In the genomic region with DNA sequence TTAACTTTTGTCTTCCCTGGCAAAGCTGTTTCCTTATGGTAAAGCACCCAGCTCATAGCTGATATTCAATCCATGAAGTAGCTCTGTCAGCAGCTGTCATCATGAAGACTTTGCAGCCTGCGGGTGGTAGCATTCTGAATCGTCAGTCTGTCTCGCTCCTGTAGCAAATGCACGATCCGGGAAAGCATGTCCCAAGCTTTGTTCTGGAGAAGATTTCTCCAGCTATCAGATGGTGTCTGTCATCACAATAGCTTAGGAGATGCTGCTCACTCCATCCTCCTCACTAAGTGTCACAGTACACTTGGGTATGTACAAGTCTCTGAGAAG, we compare ENCODE assay signal across 12 cellular contexts.
A peak's percentile ranks its signal among the peaks of the same experiment; 100 is the strongest.
DNase-seq lines count a peak whose midpoint lies in the region; ATAC-seq and TF ChIP-seq lines count a peak whose summit lies in the region.
"Had no signal": no experiment of that assay in that cellular context is flagged by ENCODE, and none has a peak within 500 bp of the region (broad histone marks: within the 10 kb centered on the region; RNA-seq: fewer than 3 reads in every experiment).

No MANE protein-coding gene starts in this region.

- no peaks in the 10 kb centered on the region for H3F3A ChIP-seq in PC-3 (ENCODE audit: low read length, unreplicated experiment)

- peaks cover 65% of the 10 kb centered on the region for H3K4me1 ChIP-seq in PC-3 (ENCODE audit: insufficient read depth, low read length)

- no peaks in the 10 kb centered on the region for H3K27me3 ChIP-seq in PC-3 (ENCODE audit: low read length)

- H3K27me3 Mint-ChIP-seq in CD14-positive monocyte (ENCODE audit: low read depth in 3 of 3) (peaks cover 2 to 5% (median 2%) of the 10 kb centered on the region in 3 donors), nephron progenitor cell (ENCODE audit: low read depth, poor library complexity) (peaks cover 4% of the 10 kb centered on the region), T-helper 17 cell (peaks cover 12% of the 10 kb centered on the region)
- H3K27me3 Mint-ChIP-seq: stimulated activated memory B cell treated with anti-CD40 and anti-IgM and Interleukin-4, amounts not matched to agents 10 μg/mL and 1 μg/mL and 100 μg/mL, for 72 hours had no signal

- peak overlapping the region; percentile 99 for H3K27ac ChIP-seq in PC-3 (ENCODE audit: low read length)
- H3K27ac ChIP-seq in caudate nucleus (ENCODE audit: low read depth, low read length): peak overlapping the region; percentile 32

- no peak overlapping the region for H3K4me3 Mint-ChIP-seq in CD14-positive monocyte
- H3K4me3 Mint-ChIP-seq in nephron progenitor cell: peak overlapping the region; percentile 18
- no peak overlapping the region for H3K4me3 Mint-ChIP-seq in T-helper 17 cell
- H3K4me3 Mint-ChIP-seq: neural crest cell; stimulated activated memory B cell treated with anti-CD40 and anti-IgM and Interleukin-4, amounts not matched to agents 10 μg/mL and 1 μg/mL and 100 μg/mL, for 72 hours had no signal

- H3K79me2 ChIP-seq in PC-3 (ENCODE audit: low read length): no peaks in the 10 kb centered on the region

- CTCF ChIA-PET in PC-3 (lab: Charles Lee): no interaction called here

- H3K27ac Mint-ChIP-seq in CD14-positive monocyte: peak overlapping the region; percentile 62 to 94 (median 91)
- no peak overlapping the region for H3K27ac Mint-ChIP-seq in nephron progenitor cell
- H3K27ac Mint-ChIP-seq in T-helper 17 cell: no peak overlapping the region
- H3K27ac Mint-ChIP-seq: stimulated activated memory B cell treated with anti-CD40 and anti-IgM and Interleukin-4, amounts not matched to agents 10 μg/mL and 1 μg/mL and 100 μg/mL, for 72 hours had no signal

- POLR2A ChIA-PET in PC-3 (lab: Charles Lee; ENCODE audit: unreplicated experiment): no interaction called here

- H3K4me2 ChIP-seq in PC-3 (ENCODE audit: low read length): peak overlapping the region; percentile 94

- peaks cover 0 to 2% (median 0%) of the 10 kb centered on the region in 7 donors for H3K9me3 Mint-ChIP-seq in CD14-positive monocyte
- peaks cover 2% of the 10 kb centered on the region for H3K9me3 Mint-ChIP-seq in nephron progenitor cell
- H3K9me3 Mint-ChIP-seq: neural crest cell had no signal

- no peaks in the 10 kb centered on the region for H3K36me3 ChIP-seq in PC-3 (ENCODE audit: low read depth, low read length)

- H3K9ac ChIP-seq in PC-3 (ENCODE audit: low read length): peak overlapping the region; percentile 81

- H3K9me3 ChIP-seq in PC-3 (ENCODE audit: low read length): no peaks in the 10 kb centered on the region
- no peaks in the 10 kb centered on the region for H3K9me3 ChIP-seq in T-helper 17 cell (ENCODE audit: control insufficient read depth, low read length, poor library complexity, severe bottlenecking)

- H3K4me3 ChIP-seq in PC-3 (ENCODE audit: low read length): peak overlapping the region; percentile 61

- no peaks in the 10 kb centered on the region for H3K9me2 ChIP-seq in PC-3 (replicated peaks; ENCODE audit: low read length)

- TF ChIP-seq CTCF in CD14-positive monocyte (IDR thresholded peaks at IDR 0.05) (no peak), PC-3 (conservative IDR thresholded peaks at IDR 0.05; ENCODE audit: low read depth, low read length) (no peak), nephron progenitor cell (IDR thresholded peaks at IDR 0.05) (no peak)

- H2AFZ ChIP-seq in PC-3 (ENCODE audit: low read length): 0 out of 2 replicates have a peak overlapping the region, but pooled peaks have one; percentile 39

- no peaks in the 10 kb centered on the region for H4K20me1 ChIP-seq in PC-3 (ENCODE audit: low read length)

- H3K36me3 Mint-ChIP-seq in CD14-positive monocyte (peaks cover 0 to 2% of the 10 kb centered on the region in 2 donors), nephron progenitor cell (ENCODE audit: low read depth) (no peaks in the 10 kb centered on the region), T-helper 17 cell (ENCODE audit: low read depth) (peaks cover 5% of the 10 kb centered on the region)
- H3K36me3 Mint-ChIP-seq: stimulated activated memory B cell treated with anti-CD40 and anti-IgM and Interleukin-4, amounts not matched to agents 10 μg/mL and 1 μg/mL and 100 μg/mL, for 72 hours had no signal

- peak; percentile 13; the same call in 1 of the 2 replicates for ATAC-seq in PC-3
- no peak for ATAC-seq in T-helper 17 cell
- ATAC-seq in HG02678 (IDR thresholded peaks at IDR 0.05; ENCODE audit: unreplicated experiment): no peak
- ATAC-seq: stimulated activated memory B cell treated with anti-CD40 and anti-IgM and Interleukin-4, amounts not matched to agents 10 μg/mL and 1 μg/mL and 100 μg/mL, for 72 hours had no signal

- H3K4me1 Mint-ChIP-seq in CD14-positive monocyte: peaks cover 37% of the 10 kb centered on the region
- peaks cover 36% of the 10 kb centered on the region for H3K4me1 Mint-ChIP-seq in nephron progenitor cell
- peaks cover 5% of the 10 kb centered on the region for H3K4me1 Mint-ChIP-seq in T-helper 17 cell
- H3K4me1 Mint-ChIP-seq: stimulated activated memory B cell treated with anti-CD40 and anti-IgM and Interleukin-4, amounts not matched to agents 10 μg/mL and 1 μg/mL and 100 μg/mL, for 72 hours had no signal

- TSS peak; percentile 72 for BruUV-seq in PC-3 (replicated peaks; lab: Mats Ljungman, UMichigan)

- intact Hi-C loops in CD14-positive monocyte (cut with micrococcal nuclease): loop anchor here in 1 of 2 donors (10.0 kb wide), 1 partner anchor 918 kb away; the partner anchor contains the start of gene BOD1
- intact Hi-C loops in PC-3 (cut with micrococcal nuclease): loop anchor here (1.0 to 5.0 kb wide), 2 partner anchors 30 to 39 kb away; no protein-coding TSS in a partner anchor

- DNase-seq in CD14-positive monocyte (ENCODE audit: low spot score): no peak
- DNase-seq in PC-3: no peak
- peak in 24 of 61 donors; percentile 3 to 72 (median 28) for DNase-seq in caudate nucleus (lab: John Stamatoyannopoulos, UW)
- no peak for DNase-seq in nephron progenitor cell
- DNase-seq in globus pallidus (ENCODE audit: low spot score): no peak
- no peak for DNase-seq in T-helper 17 cell
- no peak for DNase-seq in NOMO-1 treated with DMSO at 0.1 percent for 48 hours (lab: John Stamatoyannopoulos, UW; ENCODE audit: unreplicated experiment)
- DNase-seq: central memory CD4-positive, alpha-beta T cell; NCI-H1092 treated with DMSO at 0.1 percent for 48 hours had no signal

Comparison
In these comparisons a context has a peak if more than half of its experiments do, and no peak if none do; other contexts are left out.
1. H3K27ac Mint-ChIP-seq: peak in CD14-positive monocyte (7 of 7); none in nephron progenitor cell (single experiment) and T-helper 17 cell (single experiment).